Comparison of ENCODE assay signal across 12 cellular contexts in the genomic region with DNA sequence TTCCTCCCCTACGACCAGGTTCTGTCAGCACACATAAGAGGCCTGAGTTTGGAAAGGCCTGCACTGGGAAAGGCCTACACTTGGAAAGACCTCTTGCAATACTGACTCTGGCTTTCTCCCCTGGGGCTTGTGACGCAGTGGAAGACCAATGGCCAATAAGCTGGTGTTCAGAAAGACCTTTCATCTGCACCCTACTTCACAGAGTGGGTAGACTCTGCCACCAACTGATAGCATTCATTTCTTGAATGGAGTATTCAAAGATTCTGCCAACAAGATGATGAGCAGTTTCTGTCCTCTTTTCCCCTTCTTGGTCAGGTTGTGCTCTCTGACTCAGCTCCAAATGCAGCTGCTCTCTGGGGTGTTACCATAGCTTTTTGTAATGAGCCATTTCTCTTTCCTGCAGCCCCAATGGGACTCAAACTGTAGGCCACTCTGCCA. TPM values are rescaled to one million over a fixed set of nuclear protein-coding genes. Genes with fewer than 3 reads are reported as not detected.
DNase-seq lines count a peak whose midpoint lies in the region; ATAC-seq lines count a peak whose summit lies in the region.
"Had no signal": no experiment of that assay in that cellular context is flagged by ENCODE, and none has a peak within 500 bp of the region (broad histone marks: within the 10 kb centered on the region; RNA-seq: fewer than 3 reads in every experiment).

No MANE protein-coding gene starts in this region.

- intact Hi-C loops in right cardiac atrium (cut with DNase I): no loop called here

- DNase-seq in GM03348 (ENCODE audit: low spot score) (peak; percentile 18), SK-N-MC (ENCODE audit: low read depth, low spot score) (no peak), right cardiac atrium (peak; percentile 31 to 61 (median 61)), LoVo (ENCODE audit: low spot score) (no peak), DMS53 treated with DMSO at 0.1 percent for 48 hours (lab: John Stamatoyannopoulos, UW; ENCODE audit: unreplicated experiment) (no peak), NCI-H2227 (lab: John Stamatoyannopoulos, UW; ENCODE audit: unreplicated experiment) (no peak)
- DNase-seq: MV-4-11, NCI-H524 treated with DMSO at 0.1 percent for 48 hours had no signal

- peaks cover 8% of the 10 kb centered on the region; the same call in 1 of the 2 replicates for H3K36me3 ChIP-seq in SK-N-MC (ENCODE audit: insufficient read depth, low read length)
- H3K36me3 ChIP-seq: thoracic aorta had no signal

- no peaks in the 10 kb centered on the region for H3K4me1 ChIP-seq in right cardiac atrium (ENCODE audit: control insufficient read depth, insufficient read depth, low read length)

- ATAC-seq in GM21786 (IDR thresholded peaks at IDR 0.05; ENCODE audit: unreplicated experiment) (peak; percentile 48), right cardiac atrium (peak; percentile 51 to 71), HG03342 (IDR thresholded peaks at IDR 0.05; ENCODE audit: unreplicated experiment) (no peak)
- ATAC-seq: left lobe of liver had no signal

- no peak overlapping the region for H3K9ac ChIP-seq in SK-N-MC (ENCODE audit: insufficient read length)

- no peak overlapping the region for H3K4me3 ChIP-seq in SK-N-MC
- no peak overlapping the region for H3K4me3 ChIP-seq in right cardiac atrium (ENCODE audit: low read length)
- H3K4me3 ChIP-seq: thoracic aorta had no signal

- H3K27me3 ChIP-seq in right cardiac atrium (ENCODE audit: control insufficient read depth, insufficient read depth): no peaks in the 10 kb centered on the region

- 0 out of 2 replicates have a peak overlapping the region, but pooled peaks have one; percentile 6 for H3K27ac ChIP-seq in SK-N-MC
- H3K27ac ChIP-seq in right cardiac atrium (ENCODE audit: low read length): peak overlapping the region; percentile 15
- H3K27ac ChIP-seq: thoracic aorta had no signal

- H3K9me3 ChIP-seq in SK-N-MC (ENCODE audit: low read depth, low read length): no peaks in the 10 kb centered on the region
- H3K9me3 ChIP-seq in right cardiac atrium (ENCODE audit: control insufficient read depth, low read length): no peaks in the 10 kb centered on the region
- H3K9me3 ChIP-seq: thoracic aorta had no signal

- 45% methylated on average over 2 of the region's 2 CpGs for WGBS in right cardiac atrium

RNA-seq across cellular contexts. Expression of a gene that starts 48.8 kb away (rescaled TPM):
- 10 to 100 TPM; 32.8 to 51.3 (median 41.2) TPM for total RNA-seq in right cardiac atrium
- 24.3 TPM for polyA plus RNA-seq in right cardiac atrium

Comparison
In these comparisons a context has a peak if more than half of its experiments do, and no peak if none do; other contexts are left out.
1. DNase-seq: peak in GM03348 (single experiment) and right cardiac atrium (3 of 3); none in SK-N-MC (single experiment), LoVo (single experiment), DMS53 treated with DMSO at 0.1 percent for 48 hours (single experiment) and NCI-H2227 (single experiment).